Comparison of ENCODE assay signal across 9 cellular contexts in genomic region chr6:140441256-140441655, GRCh38.
A peak's percentile ranks its signal among the peaks of the same experiment; 100 is the strongest.
DNase-seq lines count a peak whose midpoint lies in the region; ATAC-seq and TF ChIP-seq lines count a peak whose summit lies in the region.
"Had no signal": no experiment of that assay in that cellular context is flagged by ENCODE, and none has a peak within 500 bp of the region (broad histone marks: within the 10 kb centered on the region; RNA-seq: fewer than 3 reads in every experiment).

No MANE protein-coding gene starts in this region.

- H3K9ac ChIP-seq in neural cell (ENCODE audit: low read length) = no peak overlapping the region

- peaks cover under 1% of the 10 kb centered on the region; the same call in 1 of the 2 replicates for H3K4me1 ChIP-seq in PC-9 (replicated peaks; ENCODE audit: insufficient read depth)

- H4K20me1 ChIP-seq in PC-9 (ENCODE audit: insufficient read depth) (no peaks in the 10 kb centered on the region), neural cell (ENCODE audit: insufficient read depth) (no peaks in the 10 kb centered on the region)

- peak; percentile 49 for ATAC-seq in GM21723 (IDR thresholded peaks at IDR 0.05; ENCODE audit: unreplicated experiment)
- no peak for ATAC-seq in HG03439 (IDR thresholded peaks at IDR 0.05; ENCODE audit: unreplicated experiment)
- ATAC-seq in GM19324 (IDR thresholded peaks at IDR 0.05; ENCODE audit: low FRiP score, unreplicated experiment) = no peak

- TF ChIP-seq CTCF in PC-9 (conservative IDR thresholded peaks at IDR 0.05) = 0 out of 2 replicates have a peak, but pooled peaks have one; percentile 30
- peak; percentile 35 for TF ChIP-seq CTCF in fibroblast of mammary gland (conservative IDR thresholded peaks at IDR 0.05; ENCODE audit: control insufficient read depth, insufficient read depth, low read depth, low read length)
- peak; percentile 34 for TF ChIP-seq CTCF in neural cell (IDR thresholded peaks at IDR 0.05; ENCODE audit: poor library complexity, severe bottlenecking)

- no peaks in the 10 kb centered on the region for H3F3A ChIP-seq in PC-9 (ENCODE audit: insufficient read depth, low read depth)
- peaks cover 13% of the 10 kb centered on the region for H3F3A ChIP-seq in neural cell (ENCODE audit: insufficient read depth, low read length, poor library complexity, severe bottlenecking)

- no peak overlapping the region for H3K4me3 ChIP-seq in PC-9
- no peak overlapping the region for H3K4me3 ChIP-seq in fibroblast of mammary gland (ENCODE audit: control insufficient read depth, low read depth, low read length)
- H3K4me3 ChIP-seq in neural cell (ENCODE audit: low read length) = no peak overlapping the region

- CTCF ChIA-PET in PC-9 (lab: Charles Lee) = no interaction called here

- no peak overlapping the region for H3K4me2 ChIP-seq in PC-9
- H3K4me2 ChIP-seq in neural cell (ENCODE audit: low read length) = no peak overlapping the region

- H3K9me2 ChIP-seq in PC-9 (ENCODE audit: insufficient read depth) (no peaks in the 10 kb centered on the region), neural cell (ENCODE audit: insufficient read depth, low read length) (no peaks in the 10 kb centered on the region)

- TF ChIP-seq EP300 in neural cell (conservative IDR thresholded peaks at IDR 0.05; ENCODE audit: poor library complexity, severe bottlenecking) = no peak

- BruUV-seq in PC-9 (replicated peaks; lab: Mats Ljungman, UMichigan) = no TSS peak

- no peak overlapping the region for H2AFZ ChIP-seq in PC-9
- H2AFZ ChIP-seq in neural cell (ENCODE audit: low read depth, low read length) = no peak overlapping the region

- H3K36me3 ChIP-seq in PC-9 (ENCODE audit: low read depth) = no peaks in the 10 kb centered on the region
- H3K36me3 ChIP-seq in neural cell (ENCODE audit: insufficient read depth, low read length) = no peaks in the 10 kb centered on the region

- intact Hi-C loops in PC-9 (cut with micrococcal nuclease; ENCODE audit: unreplicated experiment) = loop anchor here (5.0 kb wide), 1 partner anchor 481 kb away; no protein-coding TSS in a partner anchor

- H3K27ac ChIP-seq in PC-9 (no peak overlapping the region), neural cell (ENCODE audit: low read length) (no peak overlapping the region)
- H3K27ac ChIP-seq: HL-60 had no signal

- TF ChIP-seq RAD21 in neural cell (conservative IDR thresholded peaks at IDR 0.05) = peak; percentile 47

- H3K27me3 ChIP-seq in PC-9 (ENCODE audit: insufficient read depth, low read depth) = no peaks in the 10 kb centered on the region
- H3K27me3 ChIP-seq in neural cell (ENCODE audit: insufficient read depth, low read depth, low read length) = no peaks in the 10 kb centered on the region

- H3K9me3 ChIP-seq in PC-9 (ENCODE audit: insufficient read depth, low read depth) (no peaks in the 10 kb centered on the region), neural cell (ENCODE audit: low read length) (no peaks in the 10 kb centered on the region)

- POLR2A ChIA-PET in PC-9 (lab: Charles Lee; ENCODE audit: unreplicated experiment) = no interaction called here

- DNase-seq in AML-193 (lab: John Stamatoyannopoulos, UW) = peak; percentile 49 to 65
- DNase-seq in PC-9 = peak in 1 of 2 experiments; percentile 19
- peak; percentile 48 for DNase-seq in fibroblast of mammary gland (ENCODE audit: low read depth)
- DNase-seq in NCI-H2029 (lab: John Stamatoyannopoulos, UW) = no peak

- H3K79me2 ChIP-seq in PC-9 (ENCODE audit: low read depth) = no peaks in the 10 kb centered on the region
- no peaks in the 10 kb centered on the region for H3K79me2 ChIP-seq in neural cell (replicated peaks; ENCODE audit: insufficient read depth, low read length)

TF ChIP-seq in neural cell, 6 proteins besides CTCF, POLR2A, EP300 and RAD21:
- TF ChIP-seq SMC3 (conservative IDR thresholded peaks at IDR 0.05; ENCODE audit: poor library complexity) (peak; percentile 51), TAF1 (IDR thresholded peaks at IDR 0.05; ENCODE audit: low read depth) (no peak)
- TF ChIP-seq, protein P1, sequence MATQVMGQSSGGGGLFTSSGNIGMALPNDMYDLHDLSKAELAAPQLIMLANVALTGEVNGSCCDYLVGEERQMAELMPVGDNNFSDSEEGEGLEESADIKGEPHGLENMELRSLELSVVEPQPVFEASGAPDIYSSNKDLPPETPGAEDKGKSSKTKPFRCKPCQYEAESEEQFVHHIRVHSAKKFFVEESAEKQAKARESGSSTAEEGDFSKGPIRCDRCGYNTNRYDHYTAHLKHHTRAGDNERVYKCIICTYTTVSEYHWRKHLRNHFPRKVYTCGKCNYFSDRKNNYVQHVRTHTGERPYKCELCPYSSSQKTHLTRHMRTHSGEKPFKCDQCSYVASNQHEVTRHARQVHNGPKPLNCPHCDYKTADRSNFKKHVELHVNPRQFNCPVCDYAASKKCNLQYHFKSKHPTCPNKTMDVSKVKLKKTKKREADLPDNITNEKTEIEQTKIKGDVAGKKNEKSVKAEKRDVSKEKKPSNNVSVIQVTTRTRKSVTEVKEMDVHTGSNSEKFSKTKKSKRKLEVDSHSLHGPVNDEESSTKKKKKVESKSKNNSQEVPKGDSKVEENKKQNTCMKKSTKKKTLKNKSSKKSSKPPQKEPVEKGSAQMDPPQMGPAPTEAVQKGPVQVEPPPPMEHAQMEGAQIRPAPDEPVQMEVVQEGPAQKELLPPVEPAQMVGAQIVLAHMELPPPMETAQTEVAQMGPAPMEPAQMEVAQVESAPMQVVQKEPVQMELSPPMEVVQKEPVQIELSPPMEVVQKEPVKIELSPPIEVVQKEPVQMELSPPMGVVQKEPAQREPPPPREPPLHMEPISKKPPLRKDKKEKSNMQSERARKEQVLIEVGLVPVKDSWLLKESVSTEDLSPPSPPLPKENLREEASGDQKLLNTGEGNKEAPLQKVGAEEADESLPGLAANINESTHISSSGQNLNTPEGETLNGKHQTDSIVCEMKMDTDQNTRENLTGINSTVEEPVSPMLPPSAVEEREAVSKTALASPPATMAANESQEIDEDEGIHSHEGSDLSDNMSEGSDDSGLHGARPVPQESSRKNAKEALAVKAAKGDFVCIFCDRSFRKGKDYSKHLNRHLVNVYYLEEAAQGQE (IDR thresholded peaks at IDR 0.05; ENCODE audit: borderline replicate concordance) = no peak
